9 cellular contexts compared by ENCODE assay signal in the genomic region with DNA sequence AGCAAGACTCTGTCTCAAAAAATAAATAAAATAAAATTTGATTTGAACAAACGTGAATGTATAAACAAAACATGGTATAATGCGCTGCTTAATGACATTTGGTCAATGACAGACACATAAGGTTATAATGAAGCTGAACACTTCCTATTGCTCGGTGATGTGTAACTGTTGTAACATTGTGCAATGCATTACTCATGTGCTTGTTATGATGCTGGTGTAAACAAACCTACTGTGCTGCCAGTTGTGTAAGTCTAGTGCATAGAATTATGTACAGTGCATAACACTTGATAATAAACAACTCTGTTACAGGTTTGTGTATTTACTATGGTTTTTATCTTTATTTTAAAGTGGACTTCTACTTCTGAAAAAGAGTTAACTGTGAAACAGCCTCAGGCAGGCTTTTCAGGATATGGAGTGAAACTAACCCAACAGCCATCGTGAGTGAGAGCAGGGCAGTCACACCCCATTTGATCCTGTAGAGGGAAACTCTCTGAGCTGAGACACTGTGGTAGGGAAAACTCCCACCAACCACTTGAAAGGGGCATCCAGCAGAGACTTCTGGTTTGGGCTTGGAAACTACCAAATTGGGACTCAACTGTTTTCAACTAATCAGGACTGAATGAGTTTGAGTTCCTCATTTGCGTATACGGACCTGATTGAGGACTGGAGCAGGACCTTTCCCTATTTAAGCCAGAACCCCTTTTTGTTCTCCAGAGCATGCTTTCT. TPM values are rescaled to one million over a fixed set of nuclear protein-coding genes. Genes with fewer than 3 reads are reported as not detected.
DNase-seq lines count a peak whose midpoint lies in the region; ATAC-seq, FAIRE-seq and TF ChIP-seq lines count a peak whose summit lies in the region.
"Had no signal": no experiment of that assay in that cellular context is flagged by ENCODE, and none has a peak within 500 bp of the region (broad histone marks: within the 10 kb centered on the region; RNA-seq: fewer than 3 reads in every experiment).

No MANE protein-coding gene starts in this region.

- H3K27me3 Mint-ChIP-seq in neural progenitor cell (ENCODE audit: insufficient read depth, low read depth), result peaks cover 4% of the 10 kb centered on the region

- no peak for TF ChIP-seq RAD21 in HepG2 (CRISPR knock-in tag; IDR thresholded peaks at IDR 0.05)

- intact Hi-C loops in HepG2 (cut with micrococcal nuclease; ENCODE audit: unreplicated experiment), result no loop called here

- H3K9me3 Mint-ChIP-seq in neural progenitor cell, result peaks cover 26% of the 10 kb centered on the region

- ATAC-seq in HG03354 (IDR thresholded peaks at IDR 0.05; ENCODE audit: poor library complexity, severe bottlenecking, unreplicated experiment) (peak; percentile 59), HepG2 (peak; percentile 87)

- peak overlapping the region in 2 of 3 experiments; percentile 26 to 34; a peak in 2 of 6 replicates for H3K4me3 ChIP-seq in HepG2 (replicated peaks in 1 of 3; ENCODE audit: insufficient read depth in 1 of 3, low read depth in 2 of 3, low read length in 3 of 3)
- no peak overlapping the region for H3K4me3 ChIP-seq in neural progenitor cell

- CTCF ChIA-PET in HepG2 (lab: Yijun Ruan, JAX; ENCODE audit: low intra/inter-chr PET ratio, low total read pairs), result no interaction called here

- in situ Hi-C loops in SK-MEL-5 (cut with HindIII; ENCODE audit: low pct_unique_long_range_greater_than_20kb, low sequenced_read_pairs) (no loop called here), HepG2 (cut with HindIII; ENCODE audit: extremely low pct_ligation_motif_present, low pct_unique_long_range_greater_than_20kb) (no loop called here)

- H4K20me1 ChIP-seq in HepG2 (ENCODE audit: insufficient read depth, low read length) (no peaks in the 10 kb centered on the region), neural progenitor cell (ENCODE audit: low read depth) (no peaks in the 10 kb centered on the region)

- H3K4me3 Mint-ChIP-seq in neural progenitor cell, result no peak overlapping the region
- H3K4me3 Mint-ChIP-seq: natural killer cell had no signal

- POLR2A ChIA-PET in HepG2 (lab: Yijun Ruan, JAX), result no interaction called here

- FAIRE-seq in HepG2 (lab: Jason Lieb, UNC), result no peak

- no peaks in the 10 kb centered on the region for H3K4me1 Mint-ChIP-seq in neural progenitor cell
- H3K4me1 Mint-ChIP-seq: natural killer cell had no signal

- 19% methylated on average over 6 of the region's 6 CpGs for WGBS in HepG2 (ENCODE audit: low lambda C conversion rate)

- peak overlapping the region; percentile 32; the same call in 1 of the 2 replicates for H3K9ac ChIP-seq in HepG2 (ENCODE audit: insufficient read depth, low read depth, low read length)
- no peak overlapping the region for H3K9ac ChIP-seq in neural progenitor cell

- no peak overlapping the region for H3K27ac Mint-ChIP-seq in neural progenitor cell
- H3K27ac Mint-ChIP-seq: natural killer cell had no signal

- peaks cover 6% of the 10 kb centered on the region; the same call in 1 of the 2 replicates for H3K9me3 ChIP-seq in HepG2 (ENCODE audit: low read length)
- H3K9me3 ChIP-seq in neural progenitor cell (ENCODE audit: low read depth), result no peaks in the 10 kb centered on the region

- H3K27me3 ChIP-seq in HepG2 (ENCODE audit: control insufficient read depth in 1 of 2, insufficient read depth in 2 of 2, low read length in 2 of 2) (no peaks in the 10 kb centered on the region), neural progenitor cell (no peaks in the 10 kb centered on the region)

- H3K27ac ChIP-seq in HepG2 (ENCODE audit: extremely low read length, insufficient read depth, low read length) (peak overlapping the region; percentile 14), neural progenitor cell (no peak overlapping the region)

- H2AFZ ChIP-seq in HepG2 (ENCODE audit: low read length) (peak overlapping the region; percentile 67), neural progenitor cell (replicated peaks) (no peak overlapping the region)

- H3K36me3 Mint-ChIP-seq in neural progenitor cell, result no peaks in the 10 kb centered on the region

- BruUV-seq in HepG2 (replicated peaks; lab: Mats Ljungman, UMichigan), result no TSS peak

- H3K4me2 ChIP-seq in HepG2 (ENCODE audit: low read depth, low read length) (peak overlapping the region; percentile 74), neural progenitor cell (no peak overlapping the region)

- DNase-seq in EH (ENCODE audit: low read depth) (peak; percentile 82), SK-MEL-5 (ENCODE audit: low read depth, low spot score) (peak; percentile 24), HepG2 (ENCODE audit: low spot score) (peak; percentile 58), UCSD-AML1 (lab: John Stamatoyannopoulos, UW; ENCODE audit: unreplicated experiment) (no peak), neural progenitor cell (ENCODE audit: low spot score) (no peak), T-helper 1 cell (no peak), 8988T (no peak)
- DNase-seq: natural killer cell had no signal

- TF ChIP-seq EP300 in HepG2 (IDR thresholded peaks at IDR 0.05; ENCODE audit: low read depth in 2 of 2, low read length in 2 of 2) (peak; percentile 35 to 70; a peak in 1 of 4 replicates), HepG2 (CRISPR knock-in tag; IDR thresholded peaks at IDR 0.05; ENCODE audit: borderline replicate concordance) (no peak)

- H3K79me2 ChIP-seq in HepG2 (ENCODE audit: insufficient read depth, low read length) (no peaks in the 10 kb centered on the region), neural progenitor cell (ENCODE audit: low read depth) (no peaks in the 10 kb centered on the region)

- no peak for TF ChIP-seq POLR2A in HepG2 (IDR thresholded peaks at IDR 0.05; ENCODE audit: insufficient read depth in 1 of 2, low read depth in 2 of 2, low read length in 2 of 2)

- H3K4me1 ChIP-seq in HepG2 (ENCODE audit: insufficient read depth, low read length) (peaks cover 37% of the 10 kb centered on the region), neural progenitor cell (no peaks in the 10 kb centered on the region)

- H3F3A ChIP-seq in neural progenitor cell (ENCODE audit: low read depth), result no peaks in the 10 kb centered on the region

- no peak for TF ChIP-seq CTCF in HepG2 (CRISPR knock-in tag; IDR thresholded peaks at IDR 0.05)
- no peak for TF ChIP-seq CTCF in neural progenitor cell (IDR thresholded peaks at IDR 0.05)

- H3K36me3 ChIP-seq in HepG2 (replicated peaks in 1 of 2; ENCODE audit: control insufficient read depth in 1 of 2, insufficient read depth in 2 of 2, low read length in 2 of 2), result no peaks in the 10 kb centered on the region
- H3K36me3 ChIP-seq in neural progenitor cell, result no peaks in the 10 kb centered on the region

RNA-seq across cellular contexts. Expression of gene RPRD1A, which starts 8.7 kb away (rescaled TPM):
- total RNA-seq in SK-MEL-5 (2014; rRNA removed; shearing (Covaris generic)), result 58.5 TPM in 2 replicates
- 28.2 and 35.1 TPM in 2 replicates for polyA plus RNA-seq in SK-MEL-5 (2015; cell fraction: cytosol; rRNA removed)
- polyA plus RNA-seq in SK-MEL-5 (2015; cell fraction: nucleus; rRNA removed), result 136 and 159 TPM in 2 replicates
- total RNA-seq in HepG2 (2016; rRNA removed; fragmentation: Illumina TruSeq; extraction: Trizol) (78.2 and 105 TPM in 2 replicates), neural progenitor cell (ENCODE audit: low replicate concordance) (151 and 198 TPM in 2 replicates)
- 45.6 and 46.6 TPM in 2 replicates for total RNA-seq in HepG2 (2016; cell fraction: cytosol; rRNA removed; fragmentation: Illumina TruSeq; extraction: Trizol; ENCODE audit: low read depth)
- 79.2 and 105 TPM in 2 replicates for total RNA-seq in HepG2 (2016; cell fraction: insoluble cytoplasmic fraction; rRNA removed; fragmentation: Illumina TruSeq; extraction: Trizol)
- 54.0 and 61.2 TPM in 2 replicates for total RNA-seq in HepG2 (2016; cell fraction: membrane; rRNA removed; fragmentation: Illumina TruSeq; extraction: Trizol)
- 85.2 and 97.0 TPM in 2 replicates for total RNA-seq in HepG2 (2016; cell fraction: nucleus; rRNA removed; fragmentation: Illumina TruSeq; extraction: Trizol)
- 36.4 and 42.5 TPM in 2 replicates for polyA plus RNA-seq in HepG2 (2011; rRNA removed)
- 15.8 and 21.7 TPM in 2 replicates for polyA plus RNA-seq in HepG2 (2011; cell fraction: cytosol; rRNA removed)
- 49.0 and 60.6 TPM in 2 replicates for polyA plus RNA-seq in HepG2 (2011; cell fraction: nucleus; rRNA removed)
- polyA plus RNA-seq in HepG2 (2012), result 49.2 and 49.7 TPM in 2 replicates
- polyA plus RNA-seq in HepG2 (2016; cell fraction: cytosol; fragmentation: Illumina TruSeq; extraction: Trizol; ENCODE audit: low read depth), result 8.8 and 9.0 TPM in 2 replicates
- 67.3 and 70.4 TPM in 2 replicates for polyA plus RNA-seq in HepG2 (2016; cell fraction: insoluble cytoplasmic fraction; fragmentation: Illumina TruSeq; extraction: Trizol; ENCODE audit: low read depth)
- polyA plus RNA-seq in HepG2 (2016; cell fraction: membrane; fragmentation: Illumina TruSeq; extraction: Trizol; ENCODE audit: low read depth), result 25.6 and 26.2 TPM in 2 replicates
- 67.7 and 71.1 TPM in 2 replicates for polyA plus RNA-seq in HepG2 (2016; cell fraction: nucleus; fragmentation: Illumina TruSeq; extraction: Trizol; ENCODE audit: insufficient read depth, low read depth)
- polyA minus RNA-seq in HepG2 (2011; rRNA and poly(A)+ RNA removed; ENCODE audit: low replicate concordance), result 39.8 and 42.7 TPM in 2 replicates
- 40.6 and 41.2 TPM in 2 replicates for polyA minus RNA-seq in HepG2 (2011; cell fraction: cytosol; rRNA and poly(A)+ RNA removed)
- 151 and 160 TPM in 2 replicates for polyA minus RNA-seq in HepG2 (2011; cell fraction: nucleus; rRNA and poly(A)+ RNA removed)

RNA-seq across cellular contexts. Expression of gene SLC39A6, which starts 53.1 kb away (rescaled TPM):
- 643 and 687 TPM in 2 replicates for total RNA-seq in SK-MEL-5 (2014; rRNA removed; shearing (Covaris generic))
- polyA plus RNA-seq in SK-MEL-5 (2015; cell fraction: cytosol; rRNA removed), result 311 and 384 TPM in 2 replicates
- 96.7 and 97.7 TPM in 2 replicates for polyA plus RNA-seq in SK-MEL-5 (2015; cell fraction: nucleus; rRNA removed)
- total RNA-seq in HepG2 (2016; rRNA removed; fragmentation: Illumina TruSeq; extraction: Trizol), result 30.6 and 41.7 TPM in 2 replicates
- 4.5 and 4.8 TPM in 2 replicates for total RNA-seq in HepG2 (2016; cell fraction: cytosol; rRNA removed; fragmentation: Illumina TruSeq; extraction: Trizol; ENCODE audit: low read depth)
- 30.1 and 41.9 TPM in 2 replicates for total RNA-seq in HepG2 (2016; cell fraction: insoluble cytoplasmic fraction; rRNA removed; fragmentation: Illumina TruSeq; extraction: Trizol)
- 15.0 and 16.1 TPM in 2 replicates for total RNA-seq in HepG2 (2016; cell fraction: membrane; rRNA removed; fragmentation: Illumina TruSeq; extraction: Trizol)
- total RNA-seq in HepG2 (2016; cell fraction: nucleus; rRNA removed; fragmentation: Illumina TruSeq; extraction: Trizol), result 43.0 and 47.6 TPM in 2 replicates
- polyA plus RNA-seq in HepG2 (2011; rRNA removed), result 53.5 and 59.2 TPM in 2 replicates
- 39.3 and 51.6 TPM in 2 replicates for polyA plus RNA-seq in HepG2 (2011; cell fraction: cytosol; rRNA removed)
- polyA plus RNA-seq in HepG2 (2011; cell fraction: nucleus; rRNA removed), result 21.3 and 24.4 TPM in 2 replicates
- 27.8 and 30.5 TPM in 2 replicates for polyA plus RNA-seq in HepG2 (2012)
- polyA plus RNA-seq in HepG2 (2016; cell fraction: cytosol; fragmentation: Illumina TruSeq; extraction: Trizol; ENCODE audit: low read depth), result 2.1 and 2.7 TPM in 2 replicates
- 21.0 and 25.3 TPM in 2 replicates for polyA plus RNA-seq in HepG2 (2016; cell fraction: insoluble cytoplasmic fraction; fragmentation: Illumina TruSeq; extraction: Trizol; ENCODE audit: low read depth)
- 6.7 and 7.1 TPM in 2 replicates for polyA plus RNA-seq in HepG2 (2016; cell fraction: membrane; fragmentation: Illumina TruSeq; extraction: Trizol; ENCODE audit: low read depth)
- 40.3 and 40.6 TPM in 2 replicates for polyA plus RNA-seq in HepG2 (2016; cell fraction: nucleus; fragmentation: Illumina TruSeq; extraction: Trizol; ENCODE audit: insufficient read depth, low read depth)
- polyA minus RNA-seq in HepG2 (2011; rRNA and poly(A)+ RNA removed; ENCODE audit: low replicate concordance), result 47.6 and 205 TPM in 2 replicates
- polyA minus RNA-seq in HepG2 (2011; cell fraction: cytosol; rRNA and poly(A)+ RNA removed), result 21.0 and 24.8 TPM in 2 replicates
- 22.9 and 37.0 TPM in 2 replicates for polyA minus RNA-seq in HepG2 (2011; cell fraction: nucleus; rRNA and poly(A)+ RNA removed)
- 70.6 and 92.5 TPM in 2 replicates for total RNA-seq in neural progenitor cell (ENCODE audit: low replicate concordance)

RNA-seq across cellular contexts. Expression of gene ELP2, which starts 53.7 kb away (rescaled TPM):
- 174 and 208 TPM in 2 replicates for total RNA-seq in SK-MEL-5 (2014; rRNA removed; shearing (Covaris generic))
- polyA plus RNA-seq in SK-MEL-5 (2015; cell fraction: cytosol; rRNA removed), result 56.7 and 81.1 TPM in 2 replicates
- polyA plus RNA-seq in SK-MEL-5 (2015; cell fraction: nucleus; rRNA removed), result 199 and 200 TPM in 2 replicates
- total RNA-seq in HepG2 (2016; rRNA removed; fragmentation: Illumina TruSeq; extraction: Trizol), result 100 and 121 TPM in 2 replicates
- total RNA-seq in HepG2 (2016; cell fraction: cytosol; rRNA removed; fragmentation: Illumina TruSeq; extraction: Trizol; ENCODE audit: low read depth), result 22.9 and 29.1 TPM in 2 replicates
- total RNA-seq in HepG2 (2016; cell fraction: insoluble cytoplasmic fraction; rRNA removed; fragmentation: Illumina TruSeq; extraction: Trizol), result 97.6 and 122 TPM in 2 replicates
- 29.2 and 32.8 TPM in 2 replicates for total RNA-seq in HepG2 (2016; cell fraction: membrane; rRNA removed; fragmentation: Illumina TruSeq; extraction: Trizol)
- 120 and 133 TPM in 2 replicates for total RNA-seq in HepG2 (2016; cell fraction: nucleus; rRNA removed; fragmentation: Illumina TruSeq; extraction: Trizol)
- 85.0 and 98.7 TPM in 2 replicates for polyA plus RNA-seq in HepG2 (2011; rRNA removed)
- 45.2 and 52.1 TPM in 2 replicates for polyA plus RNA-seq in HepG2 (2011; cell fraction: cytosol; rRNA removed)
- 82.7 and 92.7 TPM in 2 replicates for polyA plus RNA-seq in HepG2 (2011; cell fraction: nucleus; rRNA removed)
- 91.8 and 96.5 TPM in 2 replicates for polyA plus RNA-seq in HepG2 (2012)
- polyA plus RNA-seq in HepG2 (2016; cell fraction: cytosol; fragmentation: Illumina TruSeq; extraction: Trizol; ENCODE audit: low read depth), result 7.6 and 9.7 TPM in 2 replicates
- 72.7 and 77.3 TPM in 2 replicates for polyA plus RNA-seq in HepG2 (2016; cell fraction: insoluble cytoplasmic fraction; fragmentation: Illumina TruSeq; extraction: Trizol; ENCODE audit: low read depth)
- 13.0 and 14.3 TPM in 2 replicates for polyA plus RNA-seq in HepG2 (2016; cell fraction: membrane; fragmentation: Illumina TruSeq; extraction: Trizol; ENCODE audit: low read depth)
- polyA plus RNA-seq in HepG2 (2016; cell fraction: nucleus; fragmentation: Illumina TruSeq; extraction: Trizol; ENCODE audit: insufficient read depth, low read depth), result 146 and 148 TPM in 2 replicates
- polyA minus RNA-seq in HepG2 (2011; rRNA and poly(A)+ RNA removed; ENCODE audit: low replicate concordance), result 232 and 371 TPM in 2 replicates
- polyA minus RNA-seq in HepG2 (2011; cell fraction: cytosol; rRNA and poly(A)+ RNA removed), result 33.5 and 40.7 TPM in 2 replicates
- polyA minus RNA-seq in HepG2 (2011; cell fraction: nucleus; rRNA and poly(A)+ RNA removed), result 216 and 227 TPM in 2 replicates
- 104 and 171 TPM in 2 replicates for total RNA-seq in neural progenitor cell (ENCODE audit: low replicate concordance)

Comparison
In these comparisons a context has a peak if more than half of its experiments do, and no peak if none do; other contexts are left out.
1. DNase-seq: peak in EH (single experiment), SK-MEL-5 (single experiment) and HepG2 (single experiment); none in UCSD-AML1 (single experiment), neural progenitor cell (single experiment), T-helper 1 cell (0 of 5) and 8988T (single experiment).